ENCODE assay signal across 1 cellular context in the genomic region with DNA sequence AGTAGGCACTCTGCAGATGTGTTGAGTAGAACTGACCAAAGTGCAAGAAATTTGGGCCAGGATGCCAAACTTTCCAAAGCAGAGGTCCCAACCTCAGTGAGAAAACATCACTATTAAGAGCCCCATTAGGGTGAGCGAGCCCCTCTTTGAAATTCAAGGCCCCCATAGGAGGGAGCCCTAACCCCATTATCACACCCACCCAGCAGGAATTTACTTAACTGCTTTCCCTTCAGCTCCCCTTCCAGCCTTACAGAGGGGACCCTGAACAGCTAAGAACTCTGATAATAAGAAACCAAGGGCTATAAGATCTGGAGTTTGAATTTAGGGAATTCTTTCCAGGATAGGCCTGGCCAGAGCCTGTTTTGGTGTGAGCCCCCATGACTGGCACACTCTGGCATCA.
TF ChIP-seq lines count a peak whose summit lies in the region.

No MANE protein-coding gene starts in this region.

TF ChIP-seq in GM23338, 12 proteins besides CTCF, POLR2A, EP300 and RAD21 (continued from another document):
- TF ChIP-seq, protein P1, sequence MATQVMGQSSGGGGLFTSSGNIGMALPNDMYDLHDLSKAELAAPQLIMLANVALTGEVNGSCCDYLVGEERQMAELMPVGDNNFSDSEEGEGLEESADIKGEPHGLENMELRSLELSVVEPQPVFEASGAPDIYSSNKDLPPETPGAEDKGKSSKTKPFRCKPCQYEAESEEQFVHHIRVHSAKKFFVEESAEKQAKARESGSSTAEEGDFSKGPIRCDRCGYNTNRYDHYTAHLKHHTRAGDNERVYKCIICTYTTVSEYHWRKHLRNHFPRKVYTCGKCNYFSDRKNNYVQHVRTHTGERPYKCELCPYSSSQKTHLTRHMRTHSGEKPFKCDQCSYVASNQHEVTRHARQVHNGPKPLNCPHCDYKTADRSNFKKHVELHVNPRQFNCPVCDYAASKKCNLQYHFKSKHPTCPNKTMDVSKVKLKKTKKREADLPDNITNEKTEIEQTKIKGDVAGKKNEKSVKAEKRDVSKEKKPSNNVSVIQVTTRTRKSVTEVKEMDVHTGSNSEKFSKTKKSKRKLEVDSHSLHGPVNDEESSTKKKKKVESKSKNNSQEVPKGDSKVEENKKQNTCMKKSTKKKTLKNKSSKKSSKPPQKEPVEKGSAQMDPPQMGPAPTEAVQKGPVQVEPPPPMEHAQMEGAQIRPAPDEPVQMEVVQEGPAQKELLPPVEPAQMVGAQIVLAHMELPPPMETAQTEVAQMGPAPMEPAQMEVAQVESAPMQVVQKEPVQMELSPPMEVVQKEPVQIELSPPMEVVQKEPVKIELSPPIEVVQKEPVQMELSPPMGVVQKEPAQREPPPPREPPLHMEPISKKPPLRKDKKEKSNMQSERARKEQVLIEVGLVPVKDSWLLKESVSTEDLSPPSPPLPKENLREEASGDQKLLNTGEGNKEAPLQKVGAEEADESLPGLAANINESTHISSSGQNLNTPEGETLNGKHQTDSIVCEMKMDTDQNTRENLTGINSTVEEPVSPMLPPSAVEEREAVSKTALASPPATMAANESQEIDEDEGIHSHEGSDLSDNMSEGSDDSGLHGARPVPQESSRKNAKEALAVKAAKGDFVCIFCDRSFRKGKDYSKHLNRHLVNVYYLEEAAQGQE (IDR thresholded peaks at IDR 0.05; ENCODE audit: unreplicated experiment), result no peak
